8 cellular contexts compared by ENCODE assay signal in genomic region chr2:109545828-109546713, GRCh38.
DNase-seq lines count a peak whose midpoint lies in the region; ATAC-seq lines count a peak whose summit lies in the region.

No MANE protein-coding gene starts in this region.

- no peak overlapping the region for H3K4me3 Mint-ChIP-seq in activated CD4-positive, alpha-beta memory T cell treated with anti-CD3 and anti-CD28 coated beads, Interleukin-2, amount 10 ng/mL, durations not matched to agents 7 days and 5 days
- no peak overlapping the region for H3K4me3 Mint-ChIP-seq in memory B cell

- no peaks in the 10 kb centered on the region for H3K36me3 Mint-ChIP-seq in activated CD4-positive, alpha-beta memory T cell treated with anti-CD3 and anti-CD28 coated beads, Interleukin-2, amount 10 ng/mL, durations not matched to agents 7 days and 5 days (ENCODE audit: low read depth)
- H3K36me3 Mint-ChIP-seq in memory B cell, result no peaks in the 10 kb centered on the region

- DNase-seq in NCI-H2107 treated with DMSO at 0.1 percent for 48 hours (lab: John Stamatoyannopoulos, UW; ENCODE audit: unreplicated experiment) (peak; percentile 3), NCI-H2107 (lab: John Stamatoyannopoulos, UW) (no peak), NCI-H748 treated with DMSO at 0.1 percent for 48 hours (lab: John Stamatoyannopoulos, UW) (peak; percentile 6), memory B cell (ENCODE audit: low spot score in 2 of 2) (peak; percentile 7 to 21)
- peak; percentile 57 for DNase-seq in activated CD4-positive, alpha-beta memory T cell treated with anti-CD3 and anti-CD28 coated beads, Interleukin-2, amount 10 ng/mL, durations not matched to agents 7 days and 5 days
- peak; percentile 26 for DNase-seq in effector CD8-positive, alpha-beta T cell (lab: John Stamatoyannopoulos, UW)
- DNase-seq in stimulated activated CD8-positive, alpha-beta memory T cell treated with anti-CD3 and anti-CD28 coated beads, Interleukin-4, amount 100 ng/mL, for 48 hours, result peak; percentile 79

- CTCF ChIA-PET in activated CD4-positive, alpha-beta memory T cell treated with anti-CD3 and anti-CD28 coated beads, Interleukin-2, amount 10 ng/mL, durations not matched to agents 7 days and 5 days (lab: Charles Lee), result interaction anchor here (0.8 to 3.6 kb wide), 18 partner anchors 10 to 320 kb away, joined by 3 to 22 read pairs (median 4); no protein-coding TSS in a partner anchor

- ATAC-seq in HG02981 (IDR thresholded peaks at IDR 0.05; ENCODE audit: unreplicated experiment) (peak; percentile 81), memory B cell (ENCODE audit: low read depth) (peak; percentile 52)

- POLR2A ChIA-PET in activated CD4-positive, alpha-beta memory T cell treated with anti-CD3 and anti-CD28 coated beads, Interleukin-2, amount 10 ng/mL, durations not matched to agents 7 days and 5 days (lab: Charles Lee), result no interaction called here

- H3K4me1 Mint-ChIP-seq in activated CD4-positive, alpha-beta memory T cell treated with anti-CD3 and anti-CD28 coated beads, Interleukin-2, amount 10 ng/mL, durations not matched to agents 7 days and 5 days, result no peaks in the 10 kb centered on the region
- peaks cover 2% of the 10 kb centered on the region for H3K4me1 Mint-ChIP-seq in memory B cell

- no peaks in the 10 kb centered on the region for H3K9me3 Mint-ChIP-seq in activated CD4-positive, alpha-beta memory T cell treated with anti-CD3 and anti-CD28 coated beads, Interleukin-2, amount 10 ng/mL, durations not matched to agents 7 days and 5 days
- no peaks in the 10 kb centered on the region for H3K9me3 Mint-ChIP-seq in memory B cell

- H3K27ac Mint-ChIP-seq in activated CD4-positive, alpha-beta memory T cell treated with anti-CD3 and anti-CD28 coated beads, Interleukin-2, amount 10 ng/mL, durations not matched to agents 7 days and 5 days, result no peak overlapping the region
- no peak overlapping the region for H3K27ac Mint-ChIP-seq in memory B cell

- peaks cover 15% of the 10 kb centered on the region for H3K27me3 Mint-ChIP-seq in activated CD4-positive, alpha-beta memory T cell treated with anti-CD3 and anti-CD28 coated beads, Interleukin-2, amount 10 ng/mL, durations not matched to agents 7 days and 5 days
- H3K27me3 Mint-ChIP-seq in memory B cell, result peaks cover 8% of the 10 kb centered on the region
